Comparison of ENCODE assay signal across 13 cellular contexts in the genomic region with DNA sequence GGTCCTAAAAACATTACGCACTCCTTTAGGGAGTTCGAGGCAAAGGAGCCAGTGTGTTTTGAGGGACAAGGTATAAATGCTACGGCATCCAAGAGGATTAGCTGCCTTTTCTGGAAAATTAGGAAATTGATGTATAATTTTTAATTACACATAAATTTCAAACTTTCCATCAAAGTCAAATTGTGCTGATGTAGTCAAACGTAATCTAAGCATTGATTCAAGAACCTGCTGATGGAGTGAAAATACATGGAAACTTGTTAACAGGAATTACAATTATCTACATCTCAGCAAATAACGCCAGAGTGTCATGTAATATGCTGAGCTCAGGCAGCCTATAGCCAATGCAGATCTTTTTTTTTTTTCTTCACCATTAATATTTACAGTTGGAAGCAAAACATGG.
A peak's percentile ranks its signal among the peaks of the same experiment; 100 is the strongest.
DNase-seq lines count a peak whose midpoint lies in the region; ATAC-seq and TF ChIP-seq lines count a peak whose summit lies in the region.
"Had no signal": no experiment of that assay in that cellular context is flagged by ENCODE, and none has a peak within 500 bp of the region (broad histone marks: within the 10 kb centered on the region; RNA-seq: fewer than 3 reads in every experiment).

No MANE protein-coding gene starts in this region.

- peaks cover 18% of the 10 kb centered on the region for H3K4me1 ChIP-seq in GM23338 (ENCODE audit: insufficient read depth)
- H3K4me1 ChIP-seq: Caco-2 had no signal

- H3K27me3 Mint-ChIP-seq in GM23338 (ENCODE audit: insufficient read depth, low read depth, poor library complexity) = no peaks in the 10 kb centered on the region
- no peaks in the 10 kb centered on the region for H3K27me3 Mint-ChIP-seq in brain
- H3K27me3 Mint-ChIP-seq in activated CD4-positive, alpha-beta T cell treated with anti-CD3 and anti-CD28 coated beads, Interleukin-2, amount 10 ng/mL, durations not matched to agents 24 days and 14 days = peaks cover 3% of the 10 kb centered on the region
- H3K27me3 Mint-ChIP-seq: CD4-positive, alpha-beta T cell had no signal

- ATAC-seq in GM23338 = no peak

- no peak for DNase-seq in GM23338 (ENCODE audit: low spot score)
- DNase-seq in NCI-H774 (lab: John Stamatoyannopoulos, UW) = peak; percentile 31
- DNase-seq in NCI-H146 treated with DMSO at 0.1 percent for 48 hours (lab: John Stamatoyannopoulos, UW; ENCODE audit: unreplicated experiment) = no peak
- no peak for DNase-seq in NCI-H82 treated with DMSO at 0.1 percent for 48 hours (lab: John Stamatoyannopoulos, UW; ENCODE audit: unreplicated experiment)
- no peak for DNase-seq in activated CD4-positive, alpha-beta T cell treated with anti-CD3 and anti-CD28 coated beads, Interleukin-2, amount 10 ng/mL, durations not matched to agents 24 days and 14 days
- DNase-seq: AML-193; Caco-2; CD4-positive, alpha-beta T cell; DMS79; GDM1; H9 had no signal

- H3K36me3 Mint-ChIP-seq in GM23338 (ENCODE audit: low read depth) (no peaks in the 10 kb centered on the region), brain (no peaks in the 10 kb centered on the region)
- no peaks in the 10 kb centered on the region for H3K36me3 Mint-ChIP-seq in activated CD4-positive, alpha-beta T cell treated with anti-CD3 and anti-CD28 coated beads, Interleukin-2, amount 10 ng/mL, durations not matched to agents 24 days and 14 days (ENCODE audit: low read depth)

- H3K4me2 ChIP-seq in GM23338 = no peak overlapping the region

- H4K20me1 ChIP-seq in GM23338 (replicated peaks; ENCODE audit: insufficient read depth) = no peaks in the 10 kb centered on the region

- peaks cover 26% of the 10 kb centered on the region for H3K4me1 Mint-ChIP-seq in GM23338
- peaks cover 34% of the 10 kb centered on the region for H3K4me1 Mint-ChIP-seq in brain
- no peaks in the 10 kb centered on the region for H3K4me1 Mint-ChIP-seq in activated CD4-positive, alpha-beta T cell treated with anti-CD3 and anti-CD28 coated beads, Interleukin-2, amount 10 ng/mL, durations not matched to agents 24 days and 14 days

- no peak for TF ChIP-seq CTCF in GM23338 (conservative IDR thresholded peaks at IDR 0.05; ENCODE audit: low read depth in 2 of 2)
- TF ChIP-seq CTCF in brain (conservative IDR thresholded peaks at IDR 0.05) = no peak

- H3K27ac Mint-ChIP-seq in GM23338 (no peak overlapping the region), brain (peak overlapping the region in 3 of 5 experiments; percentile 92 to 95 (median 93))
- H3K27ac Mint-ChIP-seq in activated CD4-positive, alpha-beta T cell treated with anti-CD3 and anti-CD28 coated beads, Interleukin-2, amount 10 ng/mL, durations not matched to agents 24 days and 14 days = no peak overlapping the region
- H3K27ac Mint-ChIP-seq: CD4-positive, alpha-beta T cell had no signal

- H2AFZ ChIP-seq in GM23338 = 0 out of 2 replicates have a peak overlapping the region, but pooled peaks have one; percentile 4

- no peaks in the 10 kb centered on the region for H3K36me3 ChIP-seq in GM23338 (ENCODE audit: insufficient read depth)

- no peak overlapping the region for H3K4me3 ChIP-seq in GM23338

- no peak overlapping the region for H3K4me3 Mint-ChIP-seq in GM23338
- no peak overlapping the region for H3K4me3 Mint-ChIP-seq in brain
- no peak overlapping the region for H3K4me3 Mint-ChIP-seq in activated CD4-positive, alpha-beta T cell treated with anti-CD3 and anti-CD28 coated beads, Interleukin-2, amount 10 ng/mL, durations not matched to agents 24 days and 14 days
- H3K4me3 Mint-ChIP-seq: CD4-positive, alpha-beta T cell; H9 had no signal

- H3F3A ChIP-seq in GM23338 (replicated peaks; ENCODE audit: low read depth) = no peaks in the 10 kb centered on the region

- H3K27ac ChIP-seq in GM23338 (ENCODE audit: low read depth) = no peak overlapping the region
- H3K27ac ChIP-seq: C4-2B had no signal

- H3K27me3 ChIP-seq in GM23338 (ENCODE audit: insufficient read depth) = no peaks in the 10 kb centered on the region

- intact Hi-C loops in activated CD4-positive, alpha-beta T cell treated with anti-CD3 and anti-CD28 coated beads, Interleukin-2, amount 10 ng/mL, durations not matched to agents 24 days and 14 days (cut with micrococcal nuclease) = no loop called here

- H3K79me2 ChIP-seq in GM23338 (replicated peaks; ENCODE audit: insufficient read depth) = no peaks in the 10 kb centered on the region

- no peaks in the 10 kb centered on the region for H3K9me3 Mint-ChIP-seq in GM23338
- H3K9me3 Mint-ChIP-seq in brain = peaks cover 0 to 3% (median 0%) of the 10 kb centered on the region in 5 experiments
- H3K9me3 Mint-ChIP-seq in activated CD4-positive, alpha-beta T cell treated with anti-CD3 and anti-CD28 coated beads, Interleukin-2, amount 10 ng/mL, durations not matched to agents 24 days and 14 days = no peaks in the 10 kb centered on the region
- H3K9me3 Mint-ChIP-seq: CD4-positive, alpha-beta T cell; H9 had no signal

- H3K9me2 ChIP-seq in GM23338 (ENCODE audit: insufficient read depth) = 0 out of 2 replicates have a peak, but pooled peaks cover 5% of the 10 kb centered on the region

TF ChIP-seq in GM23338, 12 proteins besides CTCF, POLR2A, EP300 and RAD21 (continues in another document):
- TF ChIP-seq NANOG (IDR thresholded peaks at IDR 0.05; ENCODE audit: borderline replicate concordance) (no peak), STAT1 (IDR thresholded peaks at IDR 0.05; ENCODE audit: unreplicated experiment) (no peak), ZNF114 (CRISPR knock-in tag; IDR thresholded peaks at IDR 0.05) (no peak), CREB1 (CRISPR knock-in tag; IDR thresholded peaks at IDR 0.05; ENCODE audit: low read depth) (no peak), EZH2 (IDR thresholded peaks at IDR 0.05; ENCODE audit: low read depth, unreplicated experiment) (no peak), ZNF331 (CRISPR knock-in tag; IDR thresholded peaks at IDR 0.05; ENCODE audit: low read depth) (no peak)
- TF ChIP-seq, protein P1, sequence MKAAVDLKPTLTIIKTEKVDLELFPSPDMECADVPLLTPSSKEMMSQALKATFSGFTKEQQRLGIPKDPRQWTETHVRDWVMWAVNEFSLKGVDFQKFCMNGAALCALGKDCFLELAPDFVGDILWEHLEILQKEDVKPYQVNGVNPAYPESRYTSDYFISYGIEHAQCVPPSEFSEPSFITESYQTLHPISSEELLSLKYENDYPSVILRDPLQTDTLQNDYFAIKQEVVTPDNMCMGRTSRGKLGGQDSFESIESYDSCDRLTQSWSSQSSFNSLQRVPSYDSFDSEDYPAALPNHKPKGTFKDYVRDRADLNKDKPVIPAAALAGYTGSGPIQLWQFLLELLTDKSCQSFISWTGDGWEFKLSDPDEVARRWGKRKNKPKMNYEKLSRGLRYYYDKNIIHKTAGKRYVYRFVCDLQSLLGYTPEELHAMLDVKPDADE (IDR thresholded peaks at IDR 0.05) = no peak
- TF ChIP-seq, protein P2, sequence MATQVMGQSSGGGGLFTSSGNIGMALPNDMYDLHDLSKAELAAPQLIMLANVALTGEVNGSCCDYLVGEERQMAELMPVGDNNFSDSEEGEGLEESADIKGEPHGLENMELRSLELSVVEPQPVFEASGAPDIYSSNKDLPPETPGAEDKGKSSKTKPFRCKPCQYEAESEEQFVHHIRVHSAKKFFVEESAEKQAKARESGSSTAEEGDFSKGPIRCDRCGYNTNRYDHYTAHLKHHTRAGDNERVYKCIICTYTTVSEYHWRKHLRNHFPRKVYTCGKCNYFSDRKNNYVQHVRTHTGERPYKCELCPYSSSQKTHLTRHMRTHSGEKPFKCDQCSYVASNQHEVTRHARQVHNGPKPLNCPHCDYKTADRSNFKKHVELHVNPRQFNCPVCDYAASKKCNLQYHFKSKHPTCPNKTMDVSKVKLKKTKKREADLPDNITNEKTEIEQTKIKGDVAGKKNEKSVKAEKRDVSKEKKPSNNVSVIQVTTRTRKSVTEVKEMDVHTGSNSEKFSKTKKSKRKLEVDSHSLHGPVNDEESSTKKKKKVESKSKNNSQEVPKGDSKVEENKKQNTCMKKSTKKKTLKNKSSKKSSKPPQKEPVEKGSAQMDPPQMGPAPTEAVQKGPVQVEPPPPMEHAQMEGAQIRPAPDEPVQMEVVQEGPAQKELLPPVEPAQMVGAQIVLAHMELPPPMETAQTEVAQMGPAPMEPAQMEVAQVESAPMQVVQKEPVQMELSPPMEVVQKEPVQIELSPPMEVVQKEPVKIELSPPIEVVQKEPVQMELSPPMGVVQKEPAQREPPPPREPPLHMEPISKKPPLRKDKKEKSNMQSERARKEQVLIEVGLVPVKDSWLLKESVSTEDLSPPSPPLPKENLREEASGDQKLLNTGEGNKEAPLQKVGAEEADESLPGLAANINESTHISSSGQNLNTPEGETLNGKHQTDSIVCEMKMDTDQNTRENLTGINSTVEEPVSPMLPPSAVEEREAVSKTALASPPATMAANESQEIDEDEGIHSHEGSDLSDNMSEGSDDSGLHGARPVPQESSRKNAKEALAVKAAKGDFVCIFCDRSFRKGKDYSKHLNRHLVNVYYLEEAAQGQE (IDR thresholded peaks at IDR 0.05; ENCODE audit: unreplicated experiment) = no peak

Comparison
In these comparisons a context has a peak if more than half of its experiments do, and no peak if none do; other contexts are left out.
1. H3K27ac Mint-ChIP-seq: peak in brain (3 of 5); none in GM23338 (single experiment) and activated CD4-positive, alpha-beta T cell treated with anti-CD3 and anti-CD28 coated beads, Interleukin-2, amount 10 ng/mL, durations not matched to agents 24 days and 14 days (single experiment).